In the genomic region with DNA sequence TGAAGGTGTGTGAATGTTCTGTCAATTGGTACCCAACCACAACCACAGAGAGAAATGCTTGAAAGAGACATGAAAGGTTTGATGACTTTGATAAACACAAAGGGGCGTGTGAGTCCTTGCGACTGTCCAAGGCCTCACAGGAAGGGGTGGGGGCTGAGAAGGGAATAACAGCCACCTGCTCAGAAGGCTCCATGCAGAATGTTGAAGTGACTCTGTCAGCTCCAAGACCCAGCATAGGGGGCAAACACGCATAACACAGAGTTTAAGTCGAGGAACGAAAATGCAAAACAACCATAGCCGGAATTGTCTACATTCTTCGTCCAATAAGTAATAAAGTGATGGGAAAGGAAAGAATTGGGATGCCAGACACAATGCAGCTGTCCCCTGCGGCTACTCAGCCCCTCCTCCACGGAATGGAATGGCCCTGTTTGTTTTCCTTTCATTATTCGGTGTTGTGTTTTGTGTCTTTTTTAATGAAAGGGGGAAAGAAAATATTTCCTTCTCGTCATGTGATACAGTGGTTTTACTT, we compare ENCODE assay signal across 16 cellular contexts. TPM values are rescaled to one million over a fixed set of nuclear protein-coding genes. Genes with fewer than 3 reads are reported as not detected.
DNase-seq lines count a peak whose midpoint lies in the region; ATAC-seq and TF ChIP-seq lines count a peak whose summit lies in the region.
"Had no signal": no experiment of that assay in that cellular context is flagged by ENCODE, and none has a peak within 500 bp of the region (broad histone marks: within the 10 kb centered on the region; RNA-seq: fewer than 3 reads in every experiment).

No MANE protein-coding gene starts in this region.

- no peak overlapping the region for H2BK5ac ChIP-seq in neuronal stem cell (ENCODE audit: low read length)

- no peak overlapping the region for H2BK12ac ChIP-seq in neuronal stem cell (ENCODE audit: low read length)

- H2AFZ ChIP-seq in neuronal stem cell (ENCODE audit: low read length): peak overlapping the region; percentile 57

- no peak overlapping the region for H3K27ac ChIP-seq in neuronal stem cell (replicated peaks; ENCODE audit: low read length)
- H3K27ac ChIP-seq: BLaER1 had no signal

- H3K79me1 ChIP-seq in neuronal stem cell (ENCODE audit: low read depth, low read length): no peaks in the 10 kb centered on the region

- H3K9ac ChIP-seq in neuronal stem cell (ENCODE audit: low read depth, low read length, poor library complexity): no peak overlapping the region
- H3K9ac ChIP-seq: BLaER1 had no signal

- no peak overlapping the region for H2BK120ac ChIP-seq in neuronal stem cell (ENCODE audit: low read depth, low read length)

- H3K14ac ChIP-seq in neuronal stem cell (ENCODE audit: low read length): no peak overlapping the region

- no peaks in the 10 kb centered on the region for H3K36me3 ChIP-seq in neuronal stem cell (replicated peaks in 1 of 2; ENCODE audit: control insufficient read depth in 2 of 2, insufficient read depth in 2 of 2, low read length in 2 of 2)
- H3K36me3 ChIP-seq: BLaER1 had no signal

- H3K4me3 ChIP-seq in AG10803 (ENCODE audit: low read length) (no peak overlapping the region), neuronal stem cell (ENCODE audit: low read length in 2 of 2) (no peak overlapping the region)
- H3K4me3 ChIP-seq: BLaER1 had no signal

- no peak overlapping the region for H4K91ac ChIP-seq in neuronal stem cell (ENCODE audit: low read depth, low read length, poor library complexity)

- no peak overlapping the region for H2BK15ac ChIP-seq in neuronal stem cell (ENCODE audit: low read length)

- H3K9me3 ChIP-seq in neuronal stem cell (replicated peaks in 1 of 2; ENCODE audit: control insufficient read depth in 2 of 2, insufficient read depth in 1 of 2, low read depth in 1 of 2, low read length in 2 of 2): no peaks in the 10 kb centered on the region

- no peak overlapping the region for H3K18ac ChIP-seq in neuronal stem cell (ENCODE audit: low read length)

- H3K4me2 ChIP-seq in neuronal stem cell (ENCODE audit: insufficient read depth, low read length, poor library complexity, severe bottlenecking): no peak overlapping the region
- H3K4me2 ChIP-seq: BLaER1 had no signal

- H2AK5ac ChIP-seq in neuronal stem cell (ENCODE audit: low read depth, low read length): no peak overlapping the region

- ATAC-seq in SK-N-SH treated with all-trans-retinoic acid at 6 μM for 48 hours: peak; percentile 46
- no peak for ATAC-seq in GM21515 (IDR thresholded peaks at IDR 0.05; ENCODE audit: unreplicated experiment)

- DNase-seq in AG10803 (ENCODE audit: low read depth): peak; percentile 79
- peak; percentile 45 for DNase-seq in fibroblast of gingiva (ENCODE audit: low read depth)
- no peak for DNase-seq in neuronal stem cell (ENCODE audit: low spot score)
- DNase-seq in middle frontal gyrus (ENCODE audit: extremely low spot score, low spot score): no peak
- no peak for DNase-seq in HPDE6-E6E7 (ENCODE audit: extremely low spot score)
- DNase-seq in GF-D8 (lab: John Stamatoyannopoulos, UW): no peak
- DNase-seq: activated CD8-positive, alpha-beta memory T cell treated with anti-CD3 and anti-CD28 coated beads for 24 hours; activated naive CD4-positive, alpha-beta T cell treated with Interleukin-2 at 50 U/mL for 16 hours; MV-4-11; NCI-H510A; RPMI8226 had no signal

- H3K4me1 ChIP-seq in neuronal stem cell (ENCODE audit: control insufficient read depth in 2 of 2, insufficient read depth in 1 of 2, low read depth in 1 of 2, low read length in 2 of 2): peaks cover 4 to 6% of the 10 kb centered on the region in 2 donors

- TF ChIP-seq CTCF in AG10803 (conservative IDR thresholded peaks at IDR 0.05; ENCODE audit: low read length): no peak

- H3K23ac ChIP-seq in neuronal stem cell (ENCODE audit: low read depth, low read length, poor library complexity): no peak overlapping the region

- WGBS in neuronal stem cell (ENCODE audit: extremely low coverage in 2 of 2, insufficient read length in 2 of 2, insufficient replicate concordance in 1 of 2), 2 donors: no CpG with 5 or more reads among the region's 11 CpGs

- H3K27me3 ChIP-seq in neuronal stem cell (ENCODE audit: control insufficient read depth in 3 of 3, insufficient read depth in 3 of 3, low read depth in 1 of 3, low read length in 3 of 3): no peaks in the 10 kb centered on the region
- H3K27me3 ChIP-seq: BLaER1 had no signal

- no peak overlapping the region for H3K4ac ChIP-seq in neuronal stem cell (ENCODE audit: low read length)

- no peak overlapping the region for H4K8ac ChIP-seq in neuronal stem cell (ENCODE audit: low read depth, low read length)

TF ChIP-seq in SK-N-SH treated with all-trans-retinoic acid at 6 μM for 48 hours, 23 proteins besides CTCF, POLR2A, EP300 and RAD21:
- TF ChIP-seq ZC3H10 (CRISPR knock-in tag; IDR thresholded peaks at IDR 0.05) (no peak), ESRRG (CRISPR knock-in tag; IDR thresholded peaks at IDR 0.05) (no peak), ARNTL (CRISPR knock-in tag; IDR thresholded peaks at IDR 0.05; ENCODE audit: borderline replicate concordance, low read depth) (no peak), TOX (CRISPR knock-in tag; IDR thresholded peaks at IDR 0.05; ENCODE audit: borderline replicate concordance) (no peak), BACH2 (CRISPR knock-in tag; IDR thresholded peaks at IDR 0.05; ENCODE audit: borderline replicate concordance) (no peak), ZNF8 (CRISPR knock-in tag; IDR thresholded peaks at IDR 0.05) (no peak), ZFP30 (CRISPR knock-in tag; IDR thresholded peaks at IDR 0.05) (no peak), SNAI2 (CRISPR knock-in tag; IDR thresholded peaks at IDR 0.05) (no peak), OSR1 (CRISPR knock-in tag; IDR thresholded peaks at IDR 0.05) (no peak), TCF4 (CRISPR knock-in tag; IDR thresholded peaks at IDR 0.05; ENCODE audit: borderline replicate concordance) (no peak)
- TF ChIP-seq, protein P1, sequence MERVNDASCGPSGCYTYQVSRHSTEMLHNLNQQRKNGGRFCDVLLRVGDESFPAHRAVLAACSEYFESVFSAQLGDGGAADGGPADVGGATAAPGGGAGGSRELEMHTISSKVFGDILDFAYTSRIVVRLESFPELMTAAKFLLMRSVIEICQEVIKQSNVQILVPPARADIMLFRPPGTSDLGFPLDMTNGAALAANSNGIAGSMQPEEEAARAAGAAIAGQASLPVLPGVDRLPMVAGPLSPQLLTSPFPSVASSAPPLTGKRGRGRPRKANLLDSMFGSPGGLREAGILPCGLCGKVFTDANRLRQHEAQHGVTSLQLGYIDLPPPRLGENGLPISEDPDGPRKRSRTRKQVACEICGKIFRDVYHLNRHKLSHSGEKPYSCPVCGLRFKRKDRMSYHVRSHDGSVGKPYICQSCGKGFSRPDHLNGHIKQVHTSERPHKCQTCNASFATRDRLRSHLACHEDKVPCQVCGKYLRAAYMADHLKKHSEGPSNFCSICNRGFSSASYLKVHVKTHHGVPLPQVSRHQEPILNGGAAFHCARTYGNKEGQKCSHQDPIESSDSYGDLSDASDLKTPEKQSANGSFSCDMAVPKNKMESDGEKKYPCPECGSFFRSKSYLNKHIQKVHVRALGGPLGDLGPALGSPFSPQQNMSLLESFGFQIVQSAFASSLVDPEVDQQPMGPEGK (CRISPR knock-in tag; IDR thresholded peaks at IDR 0.05; ENCODE audit: borderline replicate concordance): no peak
- TF ChIP-seq, protein P2, sequence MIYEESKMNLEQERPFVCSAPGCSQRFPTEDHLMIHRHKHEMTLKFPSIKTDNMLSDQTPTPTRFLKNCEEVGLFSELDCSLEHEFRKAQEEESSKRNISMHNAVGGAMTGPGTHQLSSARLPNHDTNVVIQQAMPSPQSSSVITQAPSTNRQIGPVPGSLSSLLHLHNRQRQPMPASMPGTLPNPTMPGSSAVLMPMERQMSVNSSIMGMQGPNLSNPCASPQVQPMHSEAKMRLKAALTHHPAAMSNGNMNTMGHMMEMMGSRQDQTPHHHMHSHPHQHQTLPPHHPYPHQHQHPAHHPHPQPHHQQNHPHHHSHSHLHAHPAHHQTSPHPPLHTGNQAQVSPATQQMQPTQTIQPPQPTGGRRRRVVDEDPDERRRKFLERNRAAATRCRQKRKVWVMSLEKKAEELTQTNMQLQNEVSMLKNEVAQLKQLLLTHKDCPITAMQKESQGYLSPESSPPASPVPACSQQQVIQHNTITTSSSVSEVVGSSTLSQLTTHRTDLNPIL (CRISPR knock-in tag; IDR thresholded peaks at IDR 0.05; ENCODE audit: low read depth): no peak
- TF ChIP-seq, protein P3, sequence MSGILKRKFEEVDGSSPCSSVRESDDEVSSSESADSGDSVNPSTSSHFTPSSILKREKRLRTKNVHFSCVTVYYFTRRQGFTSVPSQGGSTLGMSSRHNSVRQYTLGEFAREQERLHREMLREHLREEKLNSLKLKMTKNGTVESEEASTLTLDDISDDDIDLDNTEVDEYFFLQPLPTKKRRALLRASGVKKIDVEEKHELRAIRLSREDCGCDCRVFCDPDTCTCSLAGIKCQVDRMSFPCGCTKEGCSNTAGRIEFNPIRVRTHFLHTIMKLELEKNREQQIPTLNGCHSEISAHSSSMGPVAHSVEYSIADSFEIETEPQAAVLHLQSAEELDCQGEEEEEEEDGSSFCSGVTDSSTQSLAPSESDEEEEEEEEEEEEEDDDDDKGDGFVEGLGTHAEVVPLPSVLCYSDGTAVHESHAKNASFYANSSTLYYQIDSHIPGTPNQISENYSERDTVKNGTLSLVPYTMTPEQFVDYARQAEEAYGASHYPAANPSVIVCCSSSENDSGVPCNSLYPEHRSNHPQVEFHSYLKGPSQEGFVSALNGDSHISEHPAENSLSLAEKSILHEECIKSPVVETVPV (CRISPR knock-in tag; IDR thresholded peaks at IDR 0.05): no peak

RNA-seq across cellular contexts. Expression of a gene that starts 19.9 kb away (rescaled TPM):
- polyA plus RNA-seq in neuronal stem cell (2013, experiment 1 of 2): not detected
- not detected for polyA plus RNA-seq in neuronal stem cell (2013, experiment 2 of 2)
- polyA plus RNA-seq: keratinocyte, neural cell had no signal

RNA-seq across cellular contexts. Expression of a gene that starts 52.8 kb away (rescaled TPM):
- polyA plus RNA-seq in neuronal stem cell (2013, experiment 1 of 2): 1.6 TPM
- 0.36 TPM for polyA plus RNA-seq in neuronal stem cell (2013, experiment 2 of 2)

Comparison
In these comparisons a context has a peak if more than half of its experiments do, and no peak if none do; other contexts are left out.
1. DNase-seq: peak in AG10803 (single experiment) and fibroblast of gingiva (single experiment); none in neuronal stem cell (single experiment), middle frontal gyrus (single experiment), HPDE6-E6E7 (single experiment) and GF-D8 (single experiment).